4 cellular contexts compared by ENCODE assay signal in the genomic region with DNA sequence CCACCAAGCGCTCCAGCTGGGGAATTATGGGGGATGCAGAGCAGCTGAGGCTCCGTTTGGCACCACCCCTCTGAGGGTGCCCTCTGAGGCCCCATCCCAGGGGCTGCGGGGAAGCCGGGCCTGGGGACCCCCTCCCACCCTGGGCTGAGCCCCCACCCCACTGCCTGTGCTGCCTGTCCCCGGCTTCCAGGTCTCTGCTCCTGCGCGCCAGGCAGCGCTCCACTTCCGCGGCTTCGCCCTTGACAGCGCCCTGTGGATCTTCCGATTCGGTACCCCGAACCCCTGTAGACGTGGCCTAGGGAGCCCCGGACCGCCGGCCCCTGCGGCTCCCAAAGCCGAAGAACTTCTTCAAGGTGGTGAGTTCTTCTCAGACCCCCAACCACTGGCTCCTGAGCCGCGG. TPM values are rescaled to one million over a fixed set of nuclear protein-coding genes. Genes with fewer than 3 reads are reported as not detected.
"Had no signal": no experiment of that assay in that cellular context is flagged by ENCODE, and none has a peak within 500 bp of the region (broad histone marks: within the 10 kb centered on the region; RNA-seq: fewer than 3 reads in every experiment).

No MANE protein-coding gene starts in this region.

RNA-seq across cellular contexts. Expression of a gene that starts 0.5 kb away (rescaled TPM):
- total RNA-seq: GM23338, H1, HT-29, IMR-90 had no signal
- polyA plus RNA-seq: GM23338, H1, IMR-90 had no signal
